ENCODE assay signal across 11 cellular contexts in the genomic region with DNA sequence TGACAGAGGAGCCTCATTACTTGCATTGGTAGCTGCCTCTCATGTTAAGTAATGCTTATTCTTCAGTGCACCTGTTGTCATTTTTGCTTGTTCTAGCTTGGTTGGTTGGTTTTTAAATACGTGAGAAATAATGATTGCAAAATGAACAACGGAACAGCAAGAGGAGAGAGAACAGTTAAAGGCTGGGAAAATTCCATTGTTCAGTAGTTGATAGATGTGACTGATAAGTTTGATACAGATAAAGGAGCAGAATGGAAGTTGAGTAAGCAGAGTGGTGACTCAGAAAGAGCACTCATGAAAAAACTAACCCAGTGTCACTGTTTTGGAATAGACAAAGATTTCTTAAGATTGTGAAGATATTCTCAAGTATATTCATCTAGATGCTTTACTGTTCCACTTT. TPM values are rescaled to one million over a fixed set of nuclear protein-coding genes. Genes with fewer than 3 reads are reported as not detected.
DNase-seq lines count a peak whose midpoint lies in the region; ATAC-seq and TF ChIP-seq lines count a peak whose summit lies in the region.
"Had no signal": no experiment of that assay in that cellular context is flagged by ENCODE, and none has a peak within 500 bp of the region (broad histone marks: within the 10 kb centered on the region; RNA-seq: fewer than 3 reads in every experiment).

No MANE protein-coding gene starts in this region.

- H3K4me3 Mint-ChIP-seq in HFFc6, result peak overlapping the region; percentile 38
- H3K4me3 Mint-ChIP-seq in activated naive CD8-positive, alpha-beta T cell treated with anti-CD3 and anti-CD28 coated beads for 36 hours, result no peak overlapping the region
- H3K4me3 Mint-ChIP-seq: CD4-positive, alpha-beta memory T cell had no signal

- H3K4me1 Mint-ChIP-seq in HFFc6 (ENCODE audit: low read depth), result peaks cover 23% of the 10 kb centered on the region
- peaks cover 8% of the 10 kb centered on the region for H3K4me1 Mint-ChIP-seq in activated naive CD8-positive, alpha-beta T cell treated with anti-CD3 and anti-CD28 coated beads for 36 hours

- ATAC-seq in HG03280 (IDR thresholded peaks at IDR 0.05; ENCODE audit: unreplicated experiment), result no peak

- peaks cover 9% of the 10 kb centered on the region for H3K4me1 ChIP-seq in A673 (ENCODE audit: insufficient read depth, low read length, poor library complexity, severe bottlenecking)
- H3K4me1 ChIP-seq in vagina, result no peaks in the 10 kb centered on the region
- H3K4me1 ChIP-seq: spleen had no signal

- DNase-seq in A673 (ENCODE audit: low spot score), result peak; percentile 32
- peak; percentile 73 for DNase-seq in HFFc6
- DNase-seq in activated naive CD8-positive, alpha-beta T cell treated with anti-CD3 and anti-CD28 coated beads for 36 hours, result no peak
- peak; percentile 10 for DNase-seq in kidney epithelial cell (ENCODE audit: low read depth)
- DNase-seq in NCI-H128 (lab: John Stamatoyannopoulos, UW; ENCODE audit: unreplicated experiment), result no peak
- no peak for DNase-seq in vagina (ENCODE audit: extremely low spot score in 2 of 2)
- no peak for DNase-seq in NCI-H2171 (lab: John Stamatoyannopoulos, UW)
- DNase-seq: CD4-positive, alpha-beta memory T cell; NCI-H82; spleen had no signal

- no peak for TF ChIP-seq POLR2A in vagina (IDR thresholded peaks at IDR 0.05)

- H3K27me3 ChIP-seq in A673 (replicated peaks; ENCODE audit: insufficient read depth, low read depth, low read length, poor library complexity) (no peaks in the 10 kb centered on the region), kidney epithelial cell (ENCODE audit: control insufficient read depth, insufficient read depth, low read length) (no peaks in the 10 kb centered on the region), vagina (no peaks in the 10 kb centered on the region)
- H3K27me3 ChIP-seq: spleen had no signal

- H3K9me3 Mint-ChIP-seq in HFFc6, result no peaks in the 10 kb centered on the region
- peaks cover 2% of the 10 kb centered on the region for H3K9me3 Mint-ChIP-seq in activated naive CD8-positive, alpha-beta T cell treated with anti-CD3 and anti-CD28 coated beads for 36 hours
- H3K9me3 Mint-ChIP-seq: CD4-positive, alpha-beta memory T cell had no signal

- CTCF ChIA-PET in A673 (lab: Charles Lee), result no interaction called here

- no peaks in the 10 kb centered on the region for H3K27me3 Mint-ChIP-seq in HFFc6 (ENCODE audit: insufficient read depth)
- no peaks in the 10 kb centered on the region for H3K27me3 Mint-ChIP-seq in activated naive CD8-positive, alpha-beta T cell treated with anti-CD3 and anti-CD28 coated beads for 36 hours
- H3K27me3 Mint-ChIP-seq: CD4-positive, alpha-beta memory T cell had no signal

- H3K36me3 ChIP-seq in A673 (ENCODE audit: insufficient read depth, low read length, poor library complexity, severe bottlenecking), result no peaks in the 10 kb centered on the region
- H3K36me3 ChIP-seq in kidney epithelial cell (ENCODE audit: control insufficient read depth, insufficient read depth, low read length), result no peaks in the 10 kb centered on the region
- H3K36me3 ChIP-seq in vagina, result no peaks in the 10 kb centered on the region

- H3K27ac ChIP-seq in A673 (ENCODE audit: low read depth, low read length, poor library complexity, severe bottlenecking) (no peak overlapping the region), vagina (no peak overlapping the region)
- H3K27ac ChIP-seq: spleen had no signal

- no peak overlapping the region for H3K4me3 ChIP-seq in A673 (ENCODE audit: low read depth, low read length, poor library complexity, severe bottlenecking)
- H3K4me3 ChIP-seq in kidney epithelial cell (ENCODE audit: low read depth, low read length), result no peak overlapping the region
- H3K4me3 ChIP-seq in vagina, result no peak overlapping the region
- H3K4me3 ChIP-seq: spleen had no signal

- POLR2A ChIA-PET in A673 (lab: Charles Lee; ENCODE audit: low non-redundant PET), result no interaction called here

- no peaks in the 10 kb centered on the region for H3K9me3 ChIP-seq in A673 (ENCODE audit: low read depth, low read length, poor library complexity, severe bottlenecking)
- no peaks in the 10 kb centered on the region for H3K9me3 ChIP-seq in vagina

- intact Hi-C loops in A673 (cut with micrococcal nuclease; ENCODE audit: unreplicated experiment) (no loop called here), vagina (cut with DNase I) (no loop called here)

- no TSS peak for BruUV-seq in A673 (replicated peaks; lab: Mats Ljungman, UMichigan)

- peak overlapping the region; percentile 48 for H3K27ac Mint-ChIP-seq in HFFc6
- peak overlapping the region; percentile 57 for H3K27ac Mint-ChIP-seq in activated naive CD8-positive, alpha-beta T cell treated with anti-CD3 and anti-CD28 coated beads for 36 hours

- TF ChIP-seq CTCF in A673 (conservative IDR thresholded peaks at IDR 0.05; ENCODE audit: low read depth, low read length) (no peak), HFFc6 (IDR thresholded peaks at IDR 0.05) (no peak), kidney epithelial cell (IDR thresholded peaks at IDR 0.05; ENCODE audit: insufficient read depth, low read length, poor library complexity, severe bottlenecking) (no peak), vagina (IDR thresholded peaks at IDR 0.05) (no peak)

- H3K36me3 Mint-ChIP-seq in HFFc6 (ENCODE audit: low read depth), result no peaks in the 10 kb centered on the region
- H3K36me3 Mint-ChIP-seq in activated naive CD8-positive, alpha-beta T cell treated with anti-CD3 and anti-CD28 coated beads for 36 hours, result peaks cover 23% of the 10 kb centered on the region

RNA-seq across cellular contexts. Expression of a gene that starts 50.5 kb away (rescaled TPM):
- total RNA-seq in A673 (2021), result 57.1 and 70.1 TPM in 2 replicates
- total RNA-seq in HFFc6 (2021; fragmentation: NEBNext Ultra II Directional; extraction: Animal tissue kit (Norgen Biotek cat#: 25700)), result 10 to 100 TPM; 26.2 to 33.4 (median 30.7) TPM
- 10 to 100 TPM; 32.0 to 34.7 TPM for total RNA-seq in activated naive CD8-positive, alpha-beta T cell treated with anti-CD3 and anti-CD28 coated beads for 36 hours
- total RNA-seq in kidney epithelial cell, result 25.8 and 28.5 TPM in 2 replicates
- total RNA-seq in vagina, result 46.7 TPM

Comparison
In these comparisons a context has a peak if more than half of its experiments do, and no peak if none do; other contexts are left out.
1. DNase-seq: peak in A673 (single experiment), HFFc6 (single experiment) and kidney epithelial cell (single experiment); none in activated naive CD8-positive, alpha-beta T cell treated with anti-CD3 and anti-CD28 coated beads for 36 hours (single experiment), NCI-H128 (single experiment), vagina (0 of 2) and NCI-H2171 (single experiment).